In genomic region chr1:98811-99210, GRCh38 we compare ENCODE assay signal across 1 cellular context.
A peak's percentile ranks its signal among the peaks of the same experiment; 100 is the strongest.
TF ChIP-seq lines count a peak whose summit lies in the region.
"Not testable (repeated sequence)": the region's sequence is repeated elsewhere in the genome, so short reads cannot be mapped to it uniquely, and the experiment has no call there.

No MANE protein-coding gene starts in this region.

- not testable (repeated sequence) for H3K4me1 ChIP-seq in HEK293 (ENCODE audit: control insufficient read depth, insufficient read depth, low read length)

- POLR2A ChIA-PET in HEK293 (lab: Yijun Ruan, JAX), result not testable (repeated sequence)

- not testable (repeated sequence) for H3K36me3 ChIP-seq in HEK293 (ENCODE audit: control insufficient read depth in 2 of 2, insufficient read depth in 1 of 2, low read length in 2 of 2)

- not testable (repeated sequence) for H3K4me3 ChIP-seq in HEK293 (ENCODE audit: low read depth, low read length)

- not testable (repeated sequence) for H3K9me3 ChIP-seq in HEK293 (ENCODE audit: control insufficient read depth, insufficient read depth, low read depth, low read length)

- CTCF ChIA-PET in HEK293 (lab: Yijun Ruan, JAX), result not testable (repeated sequence)

- H3K27ac ChIP-seq in HEK293 (ENCODE audit: extremely low read depth, low read depth, low read length), result not testable (repeated sequence)

- TF ChIP-seq CTCF in HEK293 (tag by site-specific recombination; IDR thresholded peaks at IDR 0.05), result not testable (repeated sequence)

TF ChIP-seq in HEK293, 187 proteins besides CTCF, POLR2A, EP300 and RAD21:
- peak; percentile 55 for TF ChIP-seq ZNF623 (tag by site-specific recombination; IDR thresholded peaks at IDR 0.05)
- peak; percentile 52; the same call in 1 of the 2 replicates for TF ChIP-seq ZNF394 (tag by site-specific recombination; IDR thresholded peaks at IDR 0.05; ENCODE audit: borderline replicate concordance)
- peak; percentile 35; the same call in 1 of the 2 replicates for TF ChIP-seq ZNF558 (tag by site-specific recombination; IDR thresholded peaks at IDR 0.05)
- 0 out of 2 replicates have a peak, but pooled peaks have one; percentile 21 for TF ChIP-seq ZNF433 (tag by site-specific recombination; IDR thresholded peaks at IDR 0.05; ENCODE audit: low read depth)
- peak; percentile 32 for TF ChIP-seq ZNF426 (tag by site-specific recombination; IDR thresholded peaks at IDR 0.05)
- TF ChIP-seq ZXDB (tag by site-specific recombination; IDR thresholded peaks at IDR 0.05), result 0 out of 2 replicates have a peak, but pooled peaks have one; percentile 19
- 0 out of 2 replicates have a peak, but pooled peaks have one; percentile 15 for TF ChIP-seq ZNF140 (tag by site-specific recombination; IDR thresholded peaks at IDR 0.05)
- TF ChIP-seq ZBTB11 (tag by site-specific recombination; conservative IDR thresholded peaks at IDR 0.05; ENCODE audit: low read depth), result peak; percentile 57
- TF ChIP-seq ZBTB8A (tag by site-specific recombination; IDR thresholded peaks at IDR 0.05), result peak; percentile 41; the same call in 1 of the 2 replicates
- 0 out of 2 replicates have a peak, but pooled peaks have one; percentile 14 for TF ChIP-seq REST (tag by site-specific recombination; IDR thresholded peaks at IDR 0.05)
- 0 out of 2 replicates have a peak, but pooled peaks have one; percentile 10 for TF ChIP-seq ZNF654 (tag by site-specific recombination; IDR thresholded peaks at IDR 0.05; ENCODE audit: low read depth)
- 0 out of 2 replicates have a peak, but pooled peaks have one; percentile 11 for TF ChIP-seq ZNF555 (tag by site-specific recombination; conservative IDR thresholded peaks at IDR 0.05)
- peak; percentile 75 for TF ChIP-seq ZNF518A (tag by site-specific recombination; conservative IDR thresholded peaks at IDR 0.05; ENCODE audit: low read depth)
